ENCODE assay signal across 1 cellular context in genomic region chr17:18361837-18362380, GRCh38.
TF ChIP-seq lines count a peak whose summit lies in the region.

No MANE protein-coding gene starts in this region.

TF ChIP-seq in K562, 482 proteins besides CTCF, POLR2A, EP300 and RAD21:
- TF ChIP-seq PKNOX1 (IDR thresholded peaks at IDR 0.05) (0 out of 2 replicates have a peak, but pooled peaks have one; percentile 12), GMEB1 (CRISPR knock-in tag; IDR thresholded peaks at IDR 0.05) (no peak)
